In the genomic region with DNA sequence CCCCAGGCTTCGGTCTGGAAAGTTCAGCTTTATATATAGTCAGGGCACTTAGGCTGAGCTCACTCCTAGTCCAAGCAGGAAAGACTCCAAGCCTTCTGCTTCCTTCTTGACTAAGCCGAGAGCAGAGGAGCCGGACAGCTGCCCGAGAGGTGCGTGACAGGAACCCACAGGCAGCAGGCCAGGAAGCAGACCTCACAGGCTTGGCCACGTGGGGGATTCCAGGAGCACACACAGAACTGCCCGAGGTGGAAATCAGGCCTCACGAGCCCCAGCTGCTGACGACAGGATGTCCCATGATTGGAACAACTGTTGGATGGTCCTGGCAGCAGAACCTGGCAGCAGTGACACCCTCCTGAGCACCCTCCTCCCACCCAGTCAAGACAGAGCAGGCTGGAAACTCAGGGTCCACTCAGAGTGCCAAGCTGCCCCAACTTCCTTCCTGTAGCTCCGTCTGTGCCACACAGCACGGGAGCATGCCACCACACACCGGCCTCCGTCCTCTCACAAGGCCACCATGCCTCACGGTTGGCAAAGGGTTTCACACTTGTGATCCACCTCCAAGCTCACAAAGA, we compare ENCODE assay signal across 8 cellular contexts. TPM values are rescaled to one million over a fixed set of nuclear protein-coding genes. Genes with fewer than 3 reads are reported as not detected.
DNase-seq lines count a peak whose midpoint lies in the region; ATAC-seq lines count a peak whose summit lies in the region.

No MANE protein-coding gene starts in this region.

- H3K4me1 ChIP-seq in skeletal muscle satellite cell (ENCODE audit: control insufficient read depth, insufficient read depth, low read length), result peaks cover 75% of the 10 kb centered on the region

- peaks cover 60% of the 10 kb centered on the region for H3K4me1 Mint-ChIP-seq in activated T-helper 1 cell treated with anti-CD3 and anti-CD28 coated beads, Interleukin-12 subunit alpha, Interleukin-12 subunit beta, Interleukin-2, Interleukin-4 antibody, amounts not matched to agents 30 ng/mL and 10 ng/mL and 1 ng/mL, durations not matched to agents 14 hours and 24 hours and 36 hours (ENCODE audit: low read depth)

- H3K4me2 ChIP-seq in skeletal muscle satellite cell (ENCODE audit: low read length), result peak overlapping the region; percentile 42

- H3K9ac ChIP-seq in skeletal muscle satellite cell (ENCODE audit: low read depth, low read length), result peak overlapping the region; percentile 68

- no peaks in the 10 kb centered on the region for H3K27me3 ChIP-seq in skeletal muscle satellite cell (ENCODE audit: control insufficient read depth, insufficient read depth, low read length)

- no peaks in the 10 kb centered on the region for H3K9me3 ChIP-seq in skeletal muscle satellite cell (replicated peaks; ENCODE audit: low read length)

- peak overlapping the region; percentile 58 for H3K27ac Mint-ChIP-seq in activated T-helper 1 cell treated with anti-CD3 and anti-CD28 coated beads, Interleukin-12 subunit alpha, Interleukin-12 subunit beta, Interleukin-2, Interleukin-4 antibody, amounts not matched to agents 30 ng/mL and 10 ng/mL and 1 ng/mL, durations not matched to agents 14 hours and 24 hours and 36 hours

- H3K9me3 Mint-ChIP-seq in activated T-helper 1 cell treated with anti-CD3 and anti-CD28 coated beads, Interleukin-12 subunit alpha, Interleukin-12 subunit beta, Interleukin-2, Interleukin-4 antibody, amounts not matched to agents 30 ng/mL and 10 ng/mL and 1 ng/mL, durations not matched to agents 14 hours and 24 hours and 36 hours, result no peaks in the 10 kb centered on the region

- intact Hi-C loops in activated T-helper 1 cell treated with anti-CD3 and anti-CD28 coated beads, Interleukin-12 subunit alpha, Interleukin-12 subunit beta, Interleukin-2, Interleukin-4 antibody, amounts not matched to agents 30 ng/mL and 10 ng/mL and 1 ng/mL, durations not matched to agents 14 hours and 24 hours and 36 hours (cut with micrococcal nuclease), result no loop called here

- peaks cover 8% of the 10 kb centered on the region for H3K36me3 Mint-ChIP-seq in activated T-helper 1 cell treated with anti-CD3 and anti-CD28 coated beads, Interleukin-12 subunit alpha, Interleukin-12 subunit beta, Interleukin-2, Interleukin-4 antibody, amounts not matched to agents 30 ng/mL and 10 ng/mL and 1 ng/mL, durations not matched to agents 14 hours and 24 hours and 36 hours (ENCODE audit: low read depth)

- H3K4me3 Mint-ChIP-seq in activated T-helper 1 cell treated with anti-CD3 and anti-CD28 coated beads, Interleukin-12 subunit alpha, Interleukin-12 subunit beta, Interleukin-2, Interleukin-4 antibody, amounts not matched to agents 30 ng/mL and 10 ng/mL and 1 ng/mL, durations not matched to agents 14 hours and 24 hours and 36 hours, result no peak overlapping the region

- no peak for ATAC-seq in HG02678 (IDR thresholded peaks at IDR 0.05; ENCODE audit: unreplicated experiment)
- no peak for ATAC-seq in GM19351 (IDR thresholded peaks at IDR 0.05; ENCODE audit: unreplicated experiment)

- H3K27me3 Mint-ChIP-seq in activated T-helper 1 cell treated with anti-CD3 and anti-CD28 coated beads, Interleukin-12 subunit alpha, Interleukin-12 subunit beta, Interleukin-2, Interleukin-4 antibody, amounts not matched to agents 30 ng/mL and 10 ng/mL and 1 ng/mL, durations not matched to agents 14 hours and 24 hours and 36 hours (ENCODE audit: insufficient read depth), result no peaks in the 10 kb centered on the region

- H3K4me3 ChIP-seq in skeletal muscle satellite cell (ENCODE audit: low read length), result no peak overlapping the region

- DNase-seq in AG08396 (ENCODE audit: low spot score) (peak; percentile 84), HCEC 1CT (peak; percentile 68), glomerular endothelial cell (ENCODE audit: extremely low read depth, low read depth, low spot score) (peak; percentile 98)
- no peak for DNase-seq in activated T-helper 1 cell treated with anti-CD3 and anti-CD28 coated beads, Interleukin-12 subunit alpha, Interleukin-12 subunit beta, Interleukin-2, Interleukin-4 antibody, amounts not matched to agents 30 ng/mL and 10 ng/mL and 1 ng/mL, durations not matched to agents 14 hours and 24 hours and 36 hours (ENCODE audit: low spot score)
- DNase-seq in stimulated activated CD4-positive, alpha-beta T cell treated with anti-CD3 and anti-CD28 coated beads, Interleukin-2, amount 100 ng/mL, for 24 hours, result no peak

- H3K36me3 ChIP-seq in skeletal muscle satellite cell (ENCODE audit: insufficient read depth, low read length), result no peaks in the 10 kb centered on the region

RNA-seq across cellular contexts. Expression of a gene that starts 5.4 kb away (rescaled TPM):
- total RNA-seq in activated T-helper 1 cell treated with anti-CD3 and anti-CD28 coated beads, Interleukin-12 subunit alpha, Interleukin-12 subunit beta, Interleukin-2, Interleukin-4 antibody, amounts not matched to agents 30 ng/mL and 10 ng/mL and 1 ng/mL, durations not matched to agents 14 hours and 24 hours and 36 hours, result 34.8 and 34.9 TPM in 2 replicates
- total RNA-seq in glomerular endothelial cell, result 4.7 and 7.6 TPM in 2 replicates
- total RNA-seq in skeletal muscle satellite cell (2012; rRNA removed), result 4.8 and 8.6 TPM in 2 replicates

RNA-seq across cellular contexts. Expression of a gene that starts 25.5 kb away (rescaled TPM):
- 12.3 and 12.5 TPM in 2 replicates for total RNA-seq in activated T-helper 1 cell treated with anti-CD3 and anti-CD28 coated beads, Interleukin-12 subunit alpha, Interleukin-12 subunit beta, Interleukin-2, Interleukin-4 antibody, amounts not matched to agents 30 ng/mL and 10 ng/mL and 1 ng/mL, durations not matched to agents 14 hours and 24 hours and 36 hours
- total RNA-seq in glomerular endothelial cell, result 91.0 and 119 TPM in 2 replicates
- total RNA-seq in skeletal muscle satellite cell (2012; rRNA removed), result 29.7 and 36.9 TPM in 2 replicates

Comparison
In these comparisons a context has a peak if more than half of its experiments do, and no peak if none do; other contexts are left out.
1. DNase-seq: peak in AG08396 (single experiment), HCEC 1CT (single experiment) and glomerular endothelial cell (single experiment); none in activated T-helper 1 cell treated with anti-CD3 and anti-CD28 coated beads, Interleukin-12 subunit alpha, Interleukin-12 subunit beta, Interleukin-2, Interleukin-4 antibody, amounts not matched to agents 30 ng/mL and 10 ng/mL and 1 ng/mL, durations not matched to agents 14 hours and 24 hours and 36 hours (single experiment) and stimulated activated CD4-positive, alpha-beta T cell treated with anti-CD3 and anti-CD28 coated beads, Interleukin-2, amount 100 ng/mL, for 24 hours (0 of 2).